8 cellular contexts compared by ENCODE assay signal in genomic region chr2:152611458-152612231, GRCh38.
DNase-seq lines count a peak whose midpoint lies in the region; ATAC-seq and TF ChIP-seq lines count a peak whose summit lies in the region.

No MANE protein-coding gene starts in this region.

- H3K36me3 ChIP-seq in thyroid gland = peaks cover 0 to 4% of the 10 kb centered on the region in 2 donors

- no peaks in the 10 kb centered on the region for H3K27me3 Mint-ChIP-seq in activated B cell treated with CpG ODN at 0.5 μM for 24 hours

- 80 to 84% methylated on average over 5 of the region's 5 CpGs for WGBS in thyroid gland, 2 donors

- TF ChIP-seq POLR2A in thyroid gland (IDR thresholded peaks at IDR 0.05) = no peak

- intact Hi-C loops in activated B cell treated with CpG ODN at 0.5 μM for 24 hours (cut with micrococcal nuclease) = loop anchor here (1.0 to 5.0 kb wide), 4 partner anchors 17 to 144 kb away; no protein-coding TSS in a partner anchor
- intact Hi-C loops in thyroid gland (cut with DNase I) = no loop called here

- TF ChIP-seq CTCF in activated B cell treated with CpG ODN at 0.5 μM for 24 hours (IDR thresholded peaks at IDR 0.05) = no peak
- no peak for TF ChIP-seq CTCF in thyroid gland (IDR thresholded peaks at IDR 0.05)

- no peak overlapping the region for H3K4me3 ChIP-seq in thyroid gland (replicated peaks in 1 of 3)

- peak overlapping the region in 2 of 3 donors; percentile 15 for H3K27ac ChIP-seq in thyroid gland

- H3K9me3 Mint-ChIP-seq in activated B cell treated with CpG ODN at 0.5 μM for 24 hours = no peaks in the 10 kb centered on the region

- H3K9me3 ChIP-seq in thyroid gland = no peaks in the 10 kb centered on the region

- peak overlapping the region; percentile 63 for H3K4me3 Mint-ChIP-seq in activated B cell treated with CpG ODN at 0.5 μM for 24 hours

- ATAC-seq in GM21360 (IDR thresholded peaks at IDR 0.05; ENCODE audit: unreplicated experiment) (peak; percentile 76), HG03520 (IDR thresholded peaks at IDR 0.05; ENCODE audit: unreplicated experiment) (peak; percentile 67), activated B cell treated with CpG ODN at 0.5 μM for 24 hours (ENCODE audit: low read depth) (peak; percentile 86)

- DNase-seq in CD1c-positive myeloid dendritic cell (ENCODE audit: extremely low spot score) (peak; percentile 93), activated B cell treated with CpG ODN at 0.5 μM for 24 hours (peak; percentile 15), iris pigment epithelial cell (ENCODE audit: low read depth) (peak; percentile 90), thyroid gland (peak in 1 of 2 donors; percentile 7), epidermal melanocyte (ENCODE audit: insufficient read length, low spot score) (no peak)
- no peak for DNase-seq in activated CD4-positive, CD25-positive, alpha-beta regulatory T cell treated with anti-CD3 and anti-CD28 coated beads, Interleukin-2, amount 50 U/mL, for 72 hours

- peaks cover 28% of the 10 kb centered on the region for H3K4me1 Mint-ChIP-seq in activated B cell treated with CpG ODN at 0.5 μM for 24 hours

- CTCF ChIA-PET in activated B cell treated with CpG ODN at 0.5 μM for 24 hours (lab: Charles Lee) = interaction anchor here (1.0 to 2.7 kb wide), 2 partner anchors 23 kb away, joined by 3 to 12 read pairs; no protein-coding TSS in a partner anchor

- peak overlapping the region; percentile 26 for H3K27ac Mint-ChIP-seq in activated B cell treated with CpG ODN at 0.5 μM for 24 hours

- H3K27me3 ChIP-seq in thyroid gland = no peaks in the 10 kb centered on the region

- H3K36me3 Mint-ChIP-seq in activated B cell treated with CpG ODN at 0.5 μM for 24 hours (ENCODE audit: low read depth) = no peaks in the 10 kb centered on the region

- peaks cover 0 to 9% of the 10 kb centered on the region in 2 donors for H3K4me1 ChIP-seq in thyroid gland

- POLR2A ChIA-PET in activated B cell treated with CpG ODN at 0.5 μM for 24 hours (lab: Charles Lee) = interaction anchor here (1.0 kb wide), 1 partner anchor 106 kb away, joined by 4 read pairs; the partner anchor contains the start of genes ARL6IP6 and PRPF40A

Comparison
In these comparisons a context has a peak if more than half of its experiments do, and no peak if none do; other contexts are left out.
1. DNase-seq: peak in CD1c-positive myeloid dendritic cell (single experiment), activated B cell treated with CpG ODN at 0.5 μM for 24 hours (single experiment) and iris pigment epithelial cell (single experiment); none in epidermal melanocyte (single experiment) and activated CD4-positive, CD25-positive, alpha-beta regulatory T cell treated with anti-CD3 and anti-CD28 coated beads, Interleukin-2, amount 50 U/mL, for 72 hours (single experiment).
2. Peak in every context shown above with its lines, with median percentiles within 50 percentile points of each other: ATAC-seq.